In the genomic region with DNA sequence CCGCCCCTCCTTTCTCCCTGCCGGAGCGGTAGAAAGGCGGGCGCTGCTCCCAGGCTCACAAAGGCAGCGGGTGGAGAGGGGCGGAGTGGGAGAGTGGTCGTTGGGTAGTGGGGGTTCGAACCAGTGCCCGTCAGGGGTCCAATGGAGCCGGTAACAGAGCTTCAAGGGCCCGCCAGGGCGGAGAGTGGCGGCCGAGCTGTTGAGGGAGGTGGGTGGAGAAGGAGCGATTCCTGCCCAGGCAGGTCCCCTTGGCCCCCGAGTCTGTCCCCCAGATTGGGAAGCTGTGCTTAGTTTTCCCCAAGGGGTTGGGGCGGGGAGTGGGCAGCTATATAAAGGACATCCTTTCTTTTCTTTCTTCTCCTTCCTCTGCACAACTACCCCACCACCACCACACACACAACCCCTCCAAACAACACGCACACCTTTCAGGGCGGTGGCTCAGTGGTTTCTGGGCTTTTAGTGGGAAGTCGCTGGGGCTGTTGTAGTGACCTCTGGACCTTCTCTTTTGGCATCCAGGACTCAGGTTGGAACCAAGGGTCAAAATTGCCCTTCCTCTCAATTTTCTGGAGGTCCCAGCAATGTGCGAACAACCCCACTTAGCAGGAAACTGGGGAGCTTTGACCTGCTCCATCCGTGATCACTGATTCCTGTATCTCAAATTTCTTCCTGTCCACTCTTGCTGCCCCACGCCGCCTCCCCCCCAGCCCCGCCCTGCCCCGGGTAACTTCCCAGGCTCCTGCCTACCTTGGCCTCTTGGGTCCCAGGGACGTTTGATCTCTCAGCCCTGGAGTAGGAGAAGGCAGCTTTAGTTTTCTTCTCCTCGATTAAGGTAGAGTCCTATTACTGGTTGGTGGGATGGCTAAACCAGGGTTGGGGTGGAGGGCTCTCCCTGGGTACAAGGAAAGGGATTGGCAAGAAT, we compare ENCODE assay signal across 1 cellular context.
TF ChIP-seq lines count a peak whose summit lies in the region.

No MANE protein-coding gene starts in this region.

TF ChIP-seq in H1, 55 proteins besides CTCF, POLR2A, EP300 and RAD21:
- TF ChIP-seq TAF1 (IDR thresholded peaks at IDR 0.05; ENCODE audit: low read depth, low read length) (no peak), TCF12 (IDR thresholded peaks at IDR 0.05; ENCODE audit: low read depth, low read length) (no peak), RFX5 (IDR thresholded peaks at IDR 0.05; ENCODE audit: borderline replicate concordance, low read depth, low read length) (no peak), KDM5A (IDR thresholded peaks at IDR 0.05; ENCODE audit: low read length) (no peak), SUZ12 (IDR thresholded peaks at IDR 0.05; ENCODE audit: low read length) (peak; percentile 31; the same call in 1 of the 2 replicates), NRF1 (IDR thresholded peaks at IDR 0.05; ENCODE audit: low read depth, low read length) (no peak), POU5F1 (IDR thresholded peaks at IDR 0.05; ENCODE audit: low read depth, low read length) (no peak), SRF (IDR thresholded peaks at IDR 0.05; ENCODE audit: low read depth, low read length) (no peak), CBX8 (IDR thresholded peaks at IDR 0.05; ENCODE audit: borderline replicate concordance, low read depth, low read length) (no peak), SIN3A (conservative IDR thresholded peaks at IDR 0.05 in 1 of 2, IDR thresholded peaks at IDR 0.05 in 1 of 2; ENCODE audit: low read depth in 1 of 2, low read length in 2 of 2) (no peak), SIX5 (IDR thresholded peaks at IDR 0.05; ENCODE audit: low read depth, low read length) (no peak), TEAD4 (IDR thresholded peaks at IDR 0.05; ENCODE audit: low read depth, low read length) (no peak), EZH2 (IDR thresholded peaks at IDR 0.05; ENCODE audit: low read depth, low read length, severe bottlenecking) (peak; percentile 42), RBBP5 (IDR thresholded peaks at IDR 0.05; ENCODE audit: borderline replicate concordance, low read depth, low read length) (no peak)
- TF ChIP-seq, protein P1, sequence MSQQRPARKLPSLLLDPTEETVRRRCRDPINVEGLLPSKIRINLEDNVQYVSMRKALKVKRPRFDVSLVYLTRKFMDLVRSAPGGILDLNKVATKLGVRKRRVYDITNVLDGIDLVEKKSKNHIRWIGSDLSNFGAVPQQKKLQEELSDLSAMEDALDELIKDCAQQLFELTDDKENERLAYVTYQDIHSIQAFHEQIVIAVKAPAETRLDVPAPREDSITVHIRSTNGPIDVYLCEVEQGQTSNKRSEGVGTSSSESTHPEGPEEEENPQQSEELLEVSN (IDR thresholded peaks at IDR 0.05), result no peak
